In the genomic region with DNA sequence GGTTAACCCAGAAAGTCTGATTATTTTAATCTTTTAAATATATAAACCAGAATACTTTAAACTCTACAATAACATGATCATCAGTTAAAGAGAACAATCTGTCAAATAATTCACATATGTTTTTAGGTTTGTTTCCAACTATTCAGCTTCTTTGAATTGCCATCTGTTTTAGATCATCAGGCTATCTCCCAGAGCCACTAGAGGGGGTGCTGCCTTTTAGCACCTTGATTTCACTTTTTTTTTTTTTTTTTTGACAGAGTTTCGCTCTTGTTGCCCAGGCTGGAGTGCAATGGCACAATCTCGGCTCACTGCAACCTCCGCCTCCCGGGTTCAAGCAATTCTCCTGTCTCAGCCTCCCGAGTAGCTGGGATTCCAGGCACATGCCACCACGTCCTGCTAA, we compare ENCODE assay signal across 12 cellular contexts. TPM values are rescaled to one million over a fixed set of nuclear protein-coding genes. Genes with fewer than 3 reads are reported as not detected.
A peak's percentile ranks its signal among the peaks of the same experiment; 100 is the strongest.
DNase-seq lines count a peak whose midpoint lies in the region; ATAC-seq and TF ChIP-seq lines count a peak whose summit lies in the region.
"Not testable (repeated sequence)": the region's sequence is repeated elsewhere in the genome, so short reads cannot be mapped to it uniquely, and the experiment has no call there.
"Had no signal": no experiment of that assay in that cellular context is flagged by ENCODE, and none has a peak within 500 bp of the region (broad histone marks: within the 10 kb centered on the region; RNA-seq: fewer than 3 reads in every experiment).

No MANE protein-coding gene starts in this region.

- not testable (repeated sequence) for H3K4me2 ChIP-seq in GM23338

- not testable (repeated sequence) for H3K27me3 Mint-ChIP-seq in GM23338 (ENCODE audit: insufficient read depth, low read depth, poor library complexity)

- H3K36me3 Mint-ChIP-seq in GM23338 (ENCODE audit: low read depth), result not testable (repeated sequence)

- H3K27ac Mint-ChIP-seq in GM23338, result not testable (repeated sequence)

- not testable (repeated sequence) for H3K4me1 ChIP-seq in GM23338 (ENCODE audit: insufficient read depth); RWPE2 (ENCODE audit: insufficient read depth, poor library complexity, severe bottlenecking); body of pancreas
- peaks cover 0 to 17% (median 3%) of the 10 kb centered on the region in 4 donors for H3K4me1 ChIP-seq in right lobe of liver

- peaks cover 35% of the 10 kb centered on the region for H3K9me3 Mint-ChIP-seq in GM23338

- not testable (repeated sequence) for H3K27me3 ChIP-seq in GM23338 (ENCODE audit: insufficient read depth); RWPE2 (ENCODE audit: insufficient read depth, poor library complexity, severe bottlenecking); body of pancreas; right lobe of liver

- H3K9me2 ChIP-seq in GM23338 (ENCODE audit: insufficient read depth), result not testable (repeated sequence)

- DNase-seq in EH (ENCODE audit: low read depth) (peak; percentile 51), GM23338 (ENCODE audit: low spot score) (peak; percentile 72), M059J (ENCODE audit: low read depth) (peak; percentile 7), body of pancreas (peak in 2 of 4 donors; percentile 49 to 55), fibroblast of the aortic adventitia (ENCODE audit: low read depth) (peak; percentile 85)
- not testable (repeated sequence) for DNase-seq in RWPE2 (ENCODE audit: low spot score); right lobe of liver

- H3K9me3 ChIP-seq in RWPE2 (ENCODE audit: severe bottlenecking); body of pancreas; right lobe of liver: not testable (repeated sequence)

- not testable (repeated sequence) for H3K79me2 ChIP-seq in GM23338 (replicated peaks; ENCODE audit: insufficient read depth)

- not testable (repeated sequence) for TF ChIP-seq POLR2A in body of pancreas (IDR thresholded peaks at IDR 0.05); right lobe of liver (IDR thresholded peaks at IDR 0.05)

- ATAC-seq in GM23338 (peak; percentile 50), right lobe of liver (peak; percentile 79 to 90 (median 84))
- not testable (repeated sequence) for ATAC-seq in RWPE2 (ENCODE audit: low read depth); body of pancreas

- not testable (repeated sequence) for H4K20me1 ChIP-seq in GM23338 (replicated peaks; ENCODE audit: insufficient read depth)

- not testable (repeated sequence) for H3K4me3 ChIP-seq in GM23338; RWPE2 (ENCODE audit: severe bottlenecking); body of pancreas; fibroblast of the aortic adventitia (ENCODE audit: low read depth, low read length); right lobe of liver

- TF ChIP-seq CTCF in 22Rv1 (IDR thresholded peaks at IDR 0.05) (peak; percentile 42), GM23338 (conservative IDR thresholded peaks at IDR 0.05; ENCODE audit: low read depth in 2 of 2) (peak; percentile 64 to 70), RWPE2 (IDR thresholded peaks at IDR 0.05; ENCODE audit: poor library complexity, severe bottlenecking) (peak; percentile 60), body of pancreas (IDR thresholded peaks at IDR 0.05) (peak in 5 of 7 experiments; percentile 5 to 48 (median 36)), fibroblast of the aortic adventitia (IDR thresholded peaks at IDR 0.05; ENCODE audit: insufficient read depth, low read length) (peak; percentile 62), right lobe of liver (IDR thresholded peaks at IDR 0.05) (peak; percentile 30 to 61 (median 52))

- H3K4me1 Mint-ChIP-seq in GM23338, result not testable (repeated sequence)

- not testable (repeated sequence) for H3F3A ChIP-seq in GM23338 (replicated peaks; ENCODE audit: low read depth)

- not testable (repeated sequence) for H3K4me3 Mint-ChIP-seq in GM23338

- intact Hi-C loops in body of pancreas (cut with DNase I); right lobe of liver (cut with DNase I): not testable (repeated sequence)

- H3K27ac ChIP-seq in 22Rv1; GM23338 (ENCODE audit: low read depth); RWPE2 (ENCODE audit: poor library complexity, severe bottlenecking); body of pancreas: not testable (repeated sequence)
- peak overlapping the region in 1 of 3 donors; percentile 44 for H3K27ac ChIP-seq in right lobe of liver

- H2AFZ ChIP-seq in GM23338, result not testable (repeated sequence)

- WGBS in body of pancreas, 2 donors, result 77% methylated on average over 6 of the region's 6 CpGs
- 37% methylated on average over 6 of the region's 6 CpGs for WGBS in right lobe of liver (ENCODE audit: insufficient coverage, low coverage, low lambda C conversion rate, missing lambda C conversion rate)

- H3K36me3 ChIP-seq in GM23338 (ENCODE audit: insufficient read depth); RWPE2 (ENCODE audit: low read depth); body of pancreas (replicated peaks in 1 of 2; ENCODE audit: insufficient read depth in 1 of 2, low read depth in 2 of 2); right lobe of liver: not testable (repeated sequence)

RNA-seq across cellular contexts. Expression of a gene that starts 24.8 kb away (rescaled TPM):
- total RNA-seq in GM23338 (2014; rRNA removed; shearing (Covaris generic)), result not detected in 2 replicates
- not detected in 2 replicates for polyA plus RNA-seq in GM23338 (2016; fragmentation: Nextera tagmentation; extraction: Ambion mirVana)
- total RNA-seq in M059J (2014; rRNA removed; shearing (Covaris generic)), result 0.05 and 0.57 TPM in 2 replicates
- total RNA-seq in body of pancreas (10 to 100 TPM; 10.9 to 38.9 TPM), fibroblast of the aortic adventitia (ENCODE audit: low replicate concordance) (1.4 and 24.3 TPM in 2 replicates), right lobe of liver (100 to 1,000 TPM; 187 to 684 (median 490) TPM)
- total RNA-seq: activated CD4-positive, alpha-beta memory T cell treated with anti-CD3 and anti-CD28 coated beads, Interleukin-2, amount 10 ng/mL, durations not matched to agents 7 days and 5 days; lung microvascular endothelial cell; natural killer cell treated with Interleukin-12 subunit alpha and Interleukin-12 subunit beta and Interleukin-15 and Interleukin-18, amount 100 ng/mL, for 72 hours had no signal

RNA-seq across cellular contexts. Expression of a gene that starts 56.1 kb away (rescaled TPM):
- not detected in 2 replicates for total RNA-seq in GM23338 (2014; rRNA removed; shearing (Covaris generic))
- polyA plus RNA-seq in GM23338 (2016; fragmentation: Nextera tagmentation; extraction: Ambion mirVana), result not detected in 2 replicates
- not detected in 2 replicates for total RNA-seq in M059J (2014; rRNA removed; shearing (Covaris generic))
- 100 to 1,000 TPM; 134 to 306 TPM for total RNA-seq in body of pancreas
- 535 and 1,346 TPM in 2 replicates for total RNA-seq in fibroblast of the aortic adventitia (ENCODE audit: low replicate concordance)
- total RNA-seq in right lobe of liver, result 1,000 to 10,000 TPM in 3 of 6 experiments, 100 to 1,000 TPM in 3; 531 to 4,444 (median 1,842) TPM
- total RNA-seq: activated CD4-positive, alpha-beta memory T cell treated with anti-CD3 and anti-CD28 coated beads, Interleukin-2, amount 10 ng/mL, durations not matched to agents 7 days and 5 days; natural killer cell treated with Interleukin-12 subunit alpha and Interleukin-12 subunit beta and Interleukin-15 and Interleukin-18, amount 100 ng/mL, for 72 hours had no signal

RNA-seq across cellular contexts. Expression of a gene that starts 57.8 kb away (rescaled TPM):
- total RNA-seq in GM23338 (2014; rRNA removed; shearing (Covaris generic)), result not detected in 2 replicates
- not detected in 2 replicates for polyA plus RNA-seq in GM23338 (2016; fragmentation: Nextera tagmentation; extraction: Ambion mirVana)
- not detected in 2 replicates for total RNA-seq in M059J (2014; rRNA removed; shearing (Covaris generic))
- total RNA-seq in body of pancreas, result not detected
- 0.09 TPM in 1 of 2 replicates, not detected in the other for total RNA-seq in fibroblast of the aortic adventitia (ENCODE audit: low replicate concordance)
- under 1 TPM in 1 of 6 experiments, not detected in 5; 0.42 TPM for total RNA-seq in right lobe of liver
- total RNA-seq: activated CD4-positive, alpha-beta memory T cell treated with anti-CD3 and anti-CD28 coated beads, Interleukin-2, amount 10 ng/mL, durations not matched to agents 7 days and 5 days; lung microvascular endothelial cell; natural killer cell treated with Interleukin-12 subunit alpha and Interleukin-12 subunit beta and Interleukin-15 and Interleukin-18, amount 100 ng/mL, for 72 hours; right atrium auricular region had no signal

Comparison
In these comparisons a context has a peak if more than half of its experiments do, and no peak if none do; other contexts are left out.
1. RNA of a gene that starts 56.1 kb away (total RNA-seq): 531 to 4,444 TPM in right lobe of liver, 535 to 1,346 TPM in fibroblast of the aortic adventitia and 134 to 306 TPM in body of pancreas; not detected in GM23338 and not detected in M059J; every median in the first group is over 100 times any median in the second.
2. Peak in every context shown above with its lines, with median percentiles within 50 percentile points of each other: CTCF ChIP-seq.